15 cellular contexts compared by ENCODE assay signal in genomic region chr15:100029868-100030479, GRCh38.
DNase-seq lines count a peak whose midpoint lies in the region; ATAC-seq and TF ChIP-seq lines count a peak whose summit lies in the region.
"Had no signal": no experiment of that assay in that cellular context is flagged by ENCODE, and none has a peak within 500 bp of the region (broad histone marks: within the 10 kb centered on the region; RNA-seq: fewer than 3 reads in every experiment).

No MANE protein-coding gene starts in this region.

- H3K4me3 ChIP-seq in right atrium auricular region, result no peak overlapping the region
- no peak overlapping the region for H3K4me3 ChIP-seq in coronary artery
- no peak overlapping the region for H3K4me3 ChIP-seq in CD8-positive, alpha-beta memory T cell (ENCODE audit: low read length)

- no peak for ATAC-seq in GM18867 (IDR thresholded peaks at IDR 0.05; ENCODE audit: unreplicated experiment)
- no peak for ATAC-seq in Right ventricle myocardium inferior

- no peaks in the 10 kb centered on the region for H3K27me3 ChIP-seq in right atrium auricular region
- no peaks in the 10 kb centered on the region for H3K27me3 ChIP-seq in CD8-positive, alpha-beta memory T cell (ENCODE audit: insufficient read depth, low read length, poor library complexity, severe bottlenecking)

- intact Hi-C loops in cardiac septum (cut with DNase I), result no loop called here
- intact Hi-C loops in Right ventricle myocardium inferior (cut with DNase I), result loop anchor here (5.0 kb wide), 1 partner anchor 82 kb away; no protein-coding TSS in a partner anchor

- CTCF ChIA-PET in CD8-positive, alpha-beta memory T cell (lab: Charles Lee), result no interaction called here

- peaks cover 0 to 56% of the 10 kb centered on the region in 2 donors for H3K4me1 ChIP-seq in right atrium auricular region
- no peaks in the 10 kb centered on the region for H3K4me1 ChIP-seq in CD8-positive, alpha-beta memory T cell (ENCODE audit: insufficient read depth, low read length)

- TF ChIP-seq CTCF in right atrium auricular region (IDR thresholded peaks at IDR 0.05) (no peak), coronary artery (IDR thresholded peaks at IDR 0.05) (no peak), osteocyte (IDR thresholded peaks at IDR 0.05) (no peak)

- peaks cover 0 to 12% of the 10 kb centered on the region in 2 donors for H3K9me3 ChIP-seq in right atrium auricular region
- H3K9me3 ChIP-seq in CD8-positive, alpha-beta memory T cell (ENCODE audit: low read length), result peaks cover 6% of the 10 kb centered on the region

- H3K27ac ChIP-seq in right atrium auricular region (no peak overlapping the region), coronary artery (peak overlapping the region; percentile 65 to 77)
- no peak overlapping the region for H3K27ac ChIP-seq in CD8-positive, alpha-beta memory T cell (ENCODE audit: low read depth, low read length)

- no peak overlapping the region for H3K27ac Mint-ChIP-seq in osteocyte (ENCODE audit: unreplicated experiment)
- peak overlapping the region in 1 of 8 donors; percentile 33 for H3K27ac Mint-ChIP-seq in CD8-positive, alpha-beta memory T cell
- H3K27ac Mint-ChIP-seq: B cell; CD4-positive, alpha-beta memory T cell; HFFc6 had no signal

- peaks cover 28% of the 10 kb centered on the region for H3K4me1 Mint-ChIP-seq in osteocyte (ENCODE audit: unreplicated experiment)
- no peaks in the 10 kb centered on the region for H3K4me1 Mint-ChIP-seq in CD8-positive, alpha-beta memory T cell
- H3K4me1 Mint-ChIP-seq: B cell had no signal

- POLR2A ChIA-PET in CD8-positive, alpha-beta memory T cell (lab: Charles Lee), result no interaction called here

- H3K4me3 Mint-ChIP-seq in osteocyte (ENCODE audit: unreplicated experiment), result no peak overlapping the region
- H3K4me3 Mint-ChIP-seq in CD8-positive, alpha-beta memory T cell, result no peak overlapping the region
- H3K4me3 Mint-ChIP-seq: B cell; CD4-positive, alpha-beta memory T cell; HFFc6 had no signal

- H3K9me3 Mint-ChIP-seq in osteocyte (ENCODE audit: unreplicated experiment), result peaks cover 12% of the 10 kb centered on the region
- peaks cover 10 to 30% (median 20%) of the 10 kb centered on the region in 5 donors for H3K9me3 Mint-ChIP-seq in CD8-positive, alpha-beta memory T cell

- H3K36me3 Mint-ChIP-seq in osteocyte (ENCODE audit: unreplicated experiment), result peaks cover 5% of the 10 kb centered on the region
- peaks cover 10 to 37% (median 12%) of the 10 kb centered on the region in 3 donors for H3K36me3 Mint-ChIP-seq in CD8-positive, alpha-beta memory T cell

- no peaks in the 10 kb centered on the region for H3K36me3 ChIP-seq in right atrium auricular region
- no peaks in the 10 kb centered on the region for H3K36me3 ChIP-seq in CD8-positive, alpha-beta memory T cell (ENCODE audit: insufficient read depth, low read length)

- no peaks in the 10 kb centered on the region for H3K27me3 Mint-ChIP-seq in osteocyte (ENCODE audit: unreplicated experiment)
- peaks cover 0 to 2% of the 10 kb centered on the region in 2 donors for H3K27me3 Mint-ChIP-seq in CD8-positive, alpha-beta memory T cell
- H3K27me3 Mint-ChIP-seq: B cell; CD4-positive, alpha-beta memory T cell had no signal

- DNase-seq in right atrium auricular region (ENCODE audit: low spot score) (peak; percentile 21), cardiac septum (ENCODE audit: low spot score) (no peak), coronary artery (ENCODE audit: low spot score) (no peak), osteocyte (ENCODE audit: extremely low spot score, unreplicated experiment) (peak; percentile 54), HuH-7.5 (ENCODE audit: low spot score) (no peak), Right ventricle myocardium inferior (ENCODE audit: missing footprints) (no peak)
- no peak for DNase-seq in CD8-positive, alpha-beta memory T cell
- DNase-seq: C1 segment of cervical spinal cord; CD4-positive, alpha-beta memory T cell; COR-L47; DND-41; GDM1; HFFc6 had no signal

Comparison
In these comparisons a context has a peak if more than half of its experiments do, and no peak if none do; other contexts are left out.
1. DNase-seq: peak in right atrium auricular region (single experiment) and osteocyte (single experiment); none in cardiac septum (single experiment), coronary artery (single experiment), HuH-7.5 (single experiment), Right ventricle myocardium inferior (single experiment) and CD8-positive, alpha-beta memory T cell (0 of 5).
2. H3K27ac ChIP-seq: peak in coronary artery (2 of 2); none in right atrium auricular region (0 of 2) and CD8-positive, alpha-beta memory T cell (single experiment).